Comparison of ENCODE assay signal across 8 cellular contexts in the genomic region with DNA sequence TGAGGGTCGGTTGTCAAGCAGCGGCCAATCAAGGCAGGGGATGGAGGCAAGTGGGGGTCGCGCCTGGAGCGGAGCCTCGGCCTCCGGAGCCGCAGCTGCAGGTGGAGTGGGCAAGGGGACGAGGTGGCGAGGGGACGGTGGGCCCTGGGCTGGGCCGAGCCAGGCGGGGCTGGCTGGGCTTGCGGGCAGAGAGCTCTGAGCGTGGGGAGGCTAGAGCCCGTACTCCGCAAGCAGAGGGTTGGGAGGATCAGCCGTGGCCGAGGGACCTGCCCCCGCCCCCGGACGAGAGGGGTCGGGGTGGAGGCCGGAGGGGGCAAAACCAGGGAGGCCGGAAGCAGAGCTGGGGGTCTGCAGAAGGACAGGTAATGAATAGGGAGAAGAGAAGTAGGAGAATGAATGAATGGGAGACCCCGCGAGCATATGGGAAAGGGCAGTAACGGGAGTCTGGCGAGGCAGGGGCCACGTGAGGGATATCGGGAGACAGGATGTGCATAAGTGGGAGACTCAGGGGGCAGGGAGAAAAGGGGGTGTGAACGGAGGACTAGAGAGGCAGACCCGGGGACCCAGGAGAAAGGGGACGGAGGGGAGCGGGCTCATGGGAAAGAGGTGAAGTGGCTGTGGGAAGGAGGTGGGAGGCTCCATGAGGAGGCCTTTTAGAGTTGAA. TPM values are rescaled to one million over a fixed set of nuclear protein-coding genes. Genes with fewer than 3 reads are reported as not detected.
A peak's percentile ranks its signal among the peaks of the same experiment; 100 is the strongest.
DNase-seq lines count a peak whose midpoint lies in the region; ATAC-seq, FAIRE-seq and TF ChIP-seq lines count a peak whose summit lies in the region.

A gene with protein sequence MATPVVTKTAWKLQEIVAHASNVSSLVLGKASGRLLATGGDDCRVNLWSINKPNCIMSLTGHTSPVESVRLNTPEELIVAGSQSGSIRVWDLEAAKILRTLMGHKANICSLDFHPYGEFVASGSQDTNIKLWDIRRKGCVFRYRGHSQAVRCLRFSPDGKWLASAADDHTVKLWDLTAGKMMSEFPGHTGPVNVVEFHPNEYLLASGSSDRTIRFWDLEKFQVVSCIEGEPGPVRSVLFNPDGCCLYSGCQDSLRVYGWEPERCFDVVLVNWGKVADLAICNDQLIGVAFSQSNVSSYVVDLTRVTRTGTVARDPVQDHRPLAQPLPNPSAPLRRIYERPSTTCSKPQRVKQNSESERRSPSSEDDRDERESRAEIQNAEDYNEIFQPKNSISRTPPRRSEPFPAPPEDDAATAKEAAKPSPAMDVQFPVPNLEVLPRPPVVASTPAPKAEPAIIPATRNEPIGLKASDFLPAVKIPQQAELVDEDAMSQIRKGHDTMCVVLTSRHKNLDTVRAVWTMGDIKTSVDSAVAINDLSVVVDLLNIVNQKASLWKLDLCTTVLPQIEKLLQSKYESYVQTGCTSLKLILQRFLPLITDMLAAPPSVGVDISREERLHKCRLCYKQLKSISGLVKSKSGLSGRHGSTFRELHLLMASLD (plus strand): TSS at position 16 of the 664 bp plus-strand sequence. CDS start 1,474 bp downstream, outside the sequence.

- ATAC-seq in HG03439 (IDR thresholded peaks at IDR 0.05; ENCODE audit: unreplicated experiment), result no peak

- peak within 1 kb of the TSS; percentile 9 for H2BK120ac ChIP-seq in trophoblast cell (ENCODE audit: insufficient read depth, low read length, poor library complexity)

- peak within 1 kb of the TSS; percentile 13 for H2BK5ac ChIP-seq in trophoblast cell (ENCODE audit: low read depth, low read length, poor library complexity)

- intact Hi-C loops in CD14-positive monocyte (cut with micrococcal nuclease), result loop anchor here (1.0 to 10.0 kb wide), 6 partner anchors 89 to 431 kb away; a partner anchor contains a TSS

- H2AFZ ChIP-seq in trophoblast cell (ENCODE audit: insufficient read depth, low read length, poor library complexity), result peak within 1 kb of the TSS; percentile 58

- H3K9me3 Mint-ChIP-seq in CD14-positive monocyte, result peaks cover 0 to 8% (median 0%) of the 10 kb centered on the region in 7 donors

- H3K36me3 Mint-ChIP-seq in CD14-positive monocyte, result peaks cover 10 to 14% of the 10 kb centered on the region in 2 donors

- peak within 1 kb of the TSS; percentile 74 for H4K91ac ChIP-seq in trophoblast cell (ENCODE audit: low read depth, low read length)

- H3K4me1 ChIP-seq in trophoblast cell (ENCODE audit: control insufficient read depth in 1 of 2, insufficient read depth in 2 of 2, low read length in 2 of 2), result peaks cover 10 to 15% of the 10 kb centered on the region in 2 experiments

- FAIRE-seq in frontal cortex (lab: Jason Lieb, UNC), result no peak

- H2AK5ac ChIP-seq in trophoblast cell (ENCODE audit: low read length), result peak within 1 kb of the TSS; percentile 55

- peaks cover 3% of the 10 kb centered on the region for H3K79me2 ChIP-seq in trophoblast cell (ENCODE audit: control insufficient read depth, insufficient read depth, low read length, poor library complexity)

- peaks cover 5% of the 10 kb centered on the region for H3K79me1 ChIP-seq in trophoblast cell (ENCODE audit: low read length)

- no peak for DNase-seq in CD14-positive monocyte (ENCODE audit: low spot score)
- DNase-seq in HCEC 1CT, result peak; percentile 15
- no peak for DNase-seq in WERI-Rb-1
- no peak for DNase-seq in frontal cortex (ENCODE audit: low spot score in 2 of 2)
- DNase-seq in trophoblast cell, result no peak
- no peak for DNase-seq in T-helper 9 cell
- DNase-seq in NCI-H2107 (lab: John Stamatoyannopoulos, UW), result no peak

- WGBS in trophoblast cell (ENCODE audit: extremely low coverage, insufficient coverage, insufficient read length), result no CpG with 5 or more reads among the region's 35 CpGs

- peak within 1 kb of the TSS; percentile 87 for H4K12ac ChIP-seq in trophoblast cell (ENCODE audit: low read depth, low read length)

- H3K4me2 ChIP-seq in trophoblast cell (ENCODE audit: low read length), result peak within 1 kb of the TSS; percentile 90

- peak within 1 kb of the TSS; percentile 40 for H3K18ac ChIP-seq in trophoblast cell (ENCODE audit: low read length)

- H3K27ac ChIP-seq in WERI-Rb-1 (peak within 1 kb of the TSS; percentile 96), trophoblast cell (ENCODE audit: low read depth, low read length) (peak within 1 kb of the TSS; percentile 30)

- H3K9me3 ChIP-seq in WERI-Rb-1 (ENCODE audit: severe bottlenecking), result no peaks in the 10 kb centered on the region
- H3K9me3 ChIP-seq in trophoblast cell (ENCODE audit: insufficient read depth, low read depth, low read length), result no peaks in the 10 kb centered on the region

- H3K36me3 ChIP-seq in WERI-Rb-1, result peaks cover 14% of the 10 kb centered on the region
- H3K36me3 ChIP-seq in trophoblast cell (ENCODE audit: control insufficient read depth in 1 of 2, insufficient read depth in 2 of 2, low read length in 2 of 2), result no peaks in the 10 kb centered on the region

- H3K14ac ChIP-seq in trophoblast cell (ENCODE audit: low read length), result peak within 1 kb of the TSS; percentile 54

- TF ChIP-seq CTCF in CD14-positive monocyte (IDR thresholded peaks at IDR 0.05), result no peak
- no peak for TF ChIP-seq CTCF in WERI-Rb-1 (IDR thresholded peaks at IDR 0.05; ENCODE audit: low read depth, low read length)

- no peaks in the 10 kb centered on the region for H3K27me3 ChIP-seq in WERI-Rb-1 (ENCODE audit: insufficient read depth, low read depth, severe bottlenecking)
- no peaks in the 10 kb centered on the region for H3K27me3 ChIP-seq in trophoblast cell (ENCODE audit: insufficient read depth, low read length)

- H3K4me3 ChIP-seq in WERI-Rb-1 (ENCODE audit: low read depth, low read length) (peak within 1 kb of the TSS; percentile 79), trophoblast cell (ENCODE audit: low read depth, low read length) (peak within 1 kb of the TSS; percentile 95)

- H3K27me3 Mint-ChIP-seq in CD14-positive monocyte (ENCODE audit: low read depth in 3 of 3), result peaks cover 0 to 3% (median 2%) of the 10 kb centered on the region in 3 donors

- H3K4ac ChIP-seq in trophoblast cell (ENCODE audit: low read depth, low read length), result peak within 1 kb of the TSS; percentile 41

- H3K9ac ChIP-seq in trophoblast cell (ENCODE audit: low read length), result peak within 1 kb of the TSS; percentile 88

- H3K23ac ChIP-seq in trophoblast cell (ENCODE audit: low read length), result no peak within 1 kb of the TSS

- peak within 1 kb of the TSS; percentile 96 to 99 for H3K4me3 Mint-ChIP-seq in CD14-positive monocyte

- peak within 1 kb of the TSS; percentile 88 for H4K8ac ChIP-seq in trophoblast cell (ENCODE audit: low read depth, low read length)

- H3K4me1 Mint-ChIP-seq in CD14-positive monocyte, result peaks cover 21% of the 10 kb centered on the region

- H2BK12ac ChIP-seq in trophoblast cell (ENCODE audit: low read length), result no peak within 1 kb of the TSS

- H3K27ac Mint-ChIP-seq in CD14-positive monocyte, result peak within 1 kb of the TSS; percentile 87 to 98 (median 95)

RNA-seq across cellular contexts. Expression of the gene that starts here (rescaled TPM):
- 10 to 100 TPM; 16.9 to 17.7 TPM for polyA plus RNA-seq in CD14-positive monocyte
- total RNA-seq in frontal cortex, result 34.6 TPM
- polyA plus RNA-seq in trophoblast cell (2013), result 7.0 and 7.9 TPM in 2 replicates
